In the genomic region with DNA sequence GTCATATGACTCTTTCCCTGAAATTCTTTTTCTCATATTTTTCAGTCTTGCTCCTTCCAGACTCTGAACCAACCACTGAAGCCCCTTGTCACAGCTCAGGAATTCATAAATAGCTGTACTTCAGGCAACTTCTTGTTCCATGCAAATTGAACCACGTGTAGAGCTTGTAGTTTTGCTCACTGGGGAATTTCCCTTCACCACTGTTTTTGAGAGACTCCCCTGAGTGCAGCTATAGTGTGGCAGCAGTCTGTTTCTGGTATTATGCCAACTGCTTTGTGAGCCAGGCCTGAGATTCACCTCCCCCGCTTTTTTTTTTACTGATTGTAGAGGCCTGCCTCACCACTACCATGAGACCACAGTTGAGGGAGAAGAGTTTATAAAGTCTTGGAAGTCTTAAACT, we compare ENCODE assay signal across 1 cellular context.
TF ChIP-seq lines count a peak whose summit lies in the region.

No MANE protein-coding gene starts in this region.

TF ChIP-seq in GM12878, 131 proteins besides CTCF, POLR2A, EP300 and RAD21 (continued from another document):
- TF ChIP-seq RELB (IDR thresholded peaks at IDR 0.05; ENCODE audit: low read depth) (peak; percentile 68), CREB1 (IDR thresholded peaks at IDR 0.05; ENCODE audit: low read depth) (0 out of 2 replicates have a peak, but pooled peaks have one; percentile 19), BMI1 (IDR thresholded peaks at IDR 0.05; ENCODE audit: borderline replicate concordance) (no peak), IKZF2 (IDR thresholded peaks at IDR 0.05) (peak in 1 of 2 experiments; percentile 32; a peak in 1 of 4 replicates), RUNX3 (IDR thresholded peaks at IDR 0.05; ENCODE audit: low read length) (0 out of 2 replicates have a peak, but pooled peaks have one; percentile 37), SMAD1 (IDR thresholded peaks at IDR 0.05; ENCODE audit: low read depth, partially characterized antibody) (peak; percentile 67), IRF4 (IDR thresholded peaks at IDR 0.05; ENCODE audit: low read depth, low read length) (no peak)
